1 cellular context compared by ENCODE assay signal in genomic region chr3:109918740-109919139, GRCh38.
TF ChIP-seq lines count a peak whose summit lies in the region.

No MANE protein-coding gene starts in this region.

TF ChIP-seq in IMR-90, 13 proteins besides CTCF, POLR2A, EP300 and RAD21 (continued from another document):
- TF ChIP-seq MAFK (IDR thresholded peaks at IDR 0.05; ENCODE audit: low read depth, low read length) (no peak), CEBPB (IDR thresholded peaks at IDR 0.05; ENCODE audit: low read depth, low read length) (no peak), USF2 (IDR thresholded peaks at IDR 0.05; ENCODE audit: low read depth, low read length) (no peak), MAZ (IDR thresholded peaks at IDR 0.05; ENCODE audit: borderline replicate concordance, low read depth, low read length) (no peak), ELK1 (IDR thresholded peaks at IDR 0.05; ENCODE audit: borderline replicate concordance, low read depth, low read length) (no peak), RCOR1 (IDR thresholded peaks at IDR 0.05; ENCODE audit: insufficient replicate concordance, low read length) (no peak), FOS (IDR thresholded peaks at IDR 0.05; ENCODE audit: low read depth, low read length) (no peak)
TF ChIP-seq in IMR-90: peak in this region for 0.
